Comparison of ENCODE assay signal across 1 cellular context in the genomic region with DNA sequence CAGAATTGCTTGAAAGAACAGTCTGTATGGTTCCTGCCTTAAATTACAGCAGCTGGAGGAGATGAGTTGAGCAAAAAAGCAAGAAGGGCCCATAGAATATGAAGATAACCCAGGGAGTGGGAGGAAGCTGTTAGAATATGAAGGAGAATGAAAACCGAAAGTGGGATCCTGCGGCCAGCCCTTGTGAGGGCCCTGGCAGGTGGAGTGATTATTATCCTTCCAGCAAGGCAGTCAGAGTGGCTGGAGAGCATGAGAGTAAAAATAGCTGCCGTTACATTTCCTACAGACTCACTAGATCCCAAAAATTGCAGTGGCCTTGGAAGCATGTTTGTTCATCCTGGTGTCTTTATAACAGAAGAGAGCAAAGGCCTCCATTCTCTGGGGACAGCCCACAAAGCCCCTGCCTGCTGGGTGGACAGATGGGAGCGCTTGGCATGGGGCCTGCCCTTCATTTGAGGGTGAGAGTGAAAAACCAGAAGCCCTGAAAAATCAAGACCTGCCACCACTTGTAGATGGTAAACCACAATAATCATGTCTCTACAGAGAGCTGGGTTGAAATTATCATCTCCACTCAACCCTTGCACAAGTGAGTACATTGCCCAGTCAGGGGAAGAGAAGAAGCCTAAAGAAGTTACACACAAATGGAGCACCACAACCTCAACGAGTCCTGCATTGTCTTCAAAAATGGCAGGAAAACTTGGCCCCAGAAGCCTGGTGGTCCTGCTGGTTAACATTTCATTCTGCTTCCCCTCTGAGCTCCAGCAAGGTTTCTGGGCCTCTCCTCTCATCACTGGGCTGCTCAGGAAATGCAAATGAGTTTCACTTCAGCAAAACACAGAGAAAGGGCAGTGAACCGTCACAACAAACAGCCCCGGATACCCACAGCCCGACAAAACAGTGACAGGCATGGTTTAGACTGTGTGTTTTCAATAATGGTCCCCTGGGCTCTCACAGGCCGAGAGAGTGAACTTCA.
A peak's percentile ranks its signal among the peaks of the same experiment; 100 is the strongest.
TF ChIP-seq lines count a peak whose summit lies in the region.

No MANE protein-coding gene starts in this region.

TF ChIP-seq in GM12878, 131 proteins besides CTCF, POLR2A, EP300 and RAD21 (continued from another document):
- TF ChIP-seq, protein P1, sequence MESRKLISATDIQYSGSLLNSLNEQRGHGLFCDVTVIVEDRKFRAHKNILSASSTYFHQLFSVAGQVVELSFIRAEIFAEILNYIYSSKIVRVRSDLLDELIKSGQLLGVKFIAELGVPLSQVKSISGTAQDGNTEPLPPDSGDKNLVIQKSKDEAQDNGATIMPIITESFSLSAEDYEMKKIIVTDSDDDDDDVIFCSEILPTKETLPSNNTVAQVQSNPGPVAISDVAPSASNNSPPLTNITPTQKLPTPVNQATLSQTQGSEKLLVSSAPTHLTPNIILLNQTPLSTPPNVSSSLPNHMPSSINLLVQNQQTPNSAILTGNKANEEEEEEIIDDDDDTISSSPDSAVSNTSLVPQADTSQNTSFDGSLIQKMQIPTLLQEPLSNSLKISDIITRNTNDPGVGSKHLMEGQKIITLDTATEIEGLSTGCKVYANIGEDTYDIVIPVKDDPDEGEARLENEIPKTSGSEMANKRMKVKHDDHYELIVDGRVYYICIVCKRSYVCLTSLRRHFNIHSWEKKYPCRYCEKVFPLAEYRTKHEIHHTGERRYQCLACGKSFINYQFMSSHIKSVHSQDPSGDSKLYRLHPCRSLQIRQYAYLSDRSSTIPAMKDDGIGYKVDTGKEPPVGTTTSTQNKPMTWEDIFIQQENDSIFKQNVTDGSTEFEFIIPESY (IDR thresholded peaks at IDR 0.05), result no peak
- TF ChIP-seq MYB (IDR thresholded peaks at IDR 0.05; ENCODE audit: borderline replicate concordance, low read depth, low read length) (peak; percentile 14; the same call in 1 of the 2 replicates), BACH1 (IDR thresholded peaks at IDR 0.05; ENCODE audit: borderline replicate concordance) (peak; percentile 84; the same call in 1 of the 2 replicates), RUNX3 (IDR thresholded peaks at IDR 0.05; ENCODE audit: low read length) (peak; percentile 89), MXI1 (IDR thresholded peaks at IDR 0.05; ENCODE audit: low read depth, low read length) (peak; percentile 34; the same call in 1 of the 2 replicates), DPF2 (IDR thresholded peaks at IDR 0.05) (peak; percentile 97), POLR2AphosphoS2 (IDR thresholded peaks at IDR 0.05; ENCODE audit: low read depth, low read length) (0 out of 2 replicates have a peak, but pooled peaks have one; percentile 41), NRF1 (conservative IDR thresholded peaks at IDR 0.05; ENCODE audit: low read depth, low read length) (no peak), SREBF2 (IDR thresholded peaks at IDR 0.05; ENCODE audit: low read length) (no peak), RCOR1 (conservative IDR thresholded peaks at IDR 0.05; ENCODE audit: low read depth, low read length) (peak; percentile 89), RELA (IDR thresholded peaks at IDR 0.05; ENCODE audit: borderline replicate concordance, partially characterized antibody) (peak; percentile 33), ZBED1 (IDR thresholded peaks at IDR 0.05; ENCODE audit: borderline replicate concordance) (peak; percentile 78), CREB1 (IDR thresholded peaks at IDR 0.05; ENCODE audit: low read depth) (peak; percentile 68), MTA3 (IDR thresholded peaks at IDR 0.05; ENCODE audit: borderline replicate concordance, low read length) (peak; percentile 94; the same call in 1 of the 2 replicates), POU2F2 (IDR thresholded peaks at IDR 0.05; ENCODE audit: borderline replicate concordance, low read depth, low read length) (peak; percentile 99), ZNF207 (IDR thresholded peaks at IDR 0.05; ENCODE audit: borderline replicate concordance) (0 out of 2 replicates have a peak, but pooled peaks have one; percentile 59), EED (IDR thresholded peaks at IDR 0.05; ENCODE audit: low read depth) (peak; percentile 81), SMAD5 (IDR thresholded peaks at IDR 0.05; ENCODE audit: low read depth) (0 out of 2 replicates have a peak, but pooled peaks have one; percentile 54), NFYA (IDR thresholded peaks at IDR 0.05; ENCODE audit: borderline replicate concordance, low read depth, low read length) (no peak), TAF1 (IDR thresholded peaks at IDR 0.05; ENCODE audit: borderline replicate concordance, low read depth, low read length) (peak; percentile 89), TCF3 (IDR thresholded peaks at IDR 0.05; ENCODE audit: borderline replicate concordance, insufficient read depth, low read depth, low read length) (no peak; the same call in 1 of the 2 replicates), CBFB (IDR thresholded peaks at IDR 0.05; ENCODE audit: low read depth) (peak; percentile 82; the same call in 1 of the 2 replicates), RB1 (IDR thresholded peaks at IDR 0.05; ENCODE audit: borderline replicate concordance) (peak; percentile 26; the same call in 1 of the 2 replicates), IRF4 (IDR thresholded peaks at IDR 0.05; ENCODE audit: low read depth, low read length) (peak; percentile 90), MEF2A (IDR thresholded peaks at IDR 0.05; ENCODE audit: insufficient read depth, low read depth, low read length) (0 out of 2 replicates have a peak, but pooled peaks have one; percentile 49), JUND (IDR thresholded peaks at IDR 0.05; ENCODE audit: low read depth, low read length) (no peak), STAT1 (conservative IDR thresholded peaks at IDR 0.05) (0 out of 2 replicates have a peak, but pooled peaks have one; percentile 66), MTA2 (IDR thresholded peaks at IDR 0.05; ENCODE audit: low read depth) (peak; percentile 92), CBX5 (IDR thresholded peaks at IDR 0.05; ENCODE audit: low read depth) (peak; percentile 83; the same call in 1 of the 2 replicates), HCFC1 (IDR thresholded peaks at IDR 0.05; ENCODE audit: low read length) (no peak), BCL11A (IDR thresholded peaks at IDR 0.05; ENCODE audit: low read depth, low read length) (peak; percentile 77; the same call in 1 of the 2 replicates), ETV6 (conservative IDR thresholded peaks at IDR 0.05 in 1 of 2, IDR thresholded peaks at IDR 0.05 in 1 of 2; ENCODE audit: borderline replicate concordance in 1 of 2, low read depth in 1 of 2) (peak in 1 of 2 experiments; percentile 81; a peak in 2 of 4 replicates), BHLHE40 (IDR thresholded peaks at IDR 0.05; ENCODE audit: borderline replicate concordance in 1 of 2, low read depth in 2 of 2, low read length in 1 of 2) (0 out of 4 replicates have a peak, but pooled peaks have one; percentile 49), HDAC6 (IDR thresholded peaks at IDR 0.05; ENCODE audit: unreplicated experiment) (no peak), PAX5 (IDR thresholded peaks at IDR 0.05; ENCODE audit: borderline replicate concordance, low read depth, low read length) (peak; percentile 97), POLR2AphosphoS5 (IDR thresholded peaks at IDR 0.05; ENCODE audit: low read length) (peak; percentile 73), TARDBP (IDR thresholded peaks at IDR 0.05; ENCODE audit: borderline replicate concordance) (0 out of 2 replicates have a peak, but pooled peaks have one; percentile 70)
- TF ChIP-seq, protein P2, sequence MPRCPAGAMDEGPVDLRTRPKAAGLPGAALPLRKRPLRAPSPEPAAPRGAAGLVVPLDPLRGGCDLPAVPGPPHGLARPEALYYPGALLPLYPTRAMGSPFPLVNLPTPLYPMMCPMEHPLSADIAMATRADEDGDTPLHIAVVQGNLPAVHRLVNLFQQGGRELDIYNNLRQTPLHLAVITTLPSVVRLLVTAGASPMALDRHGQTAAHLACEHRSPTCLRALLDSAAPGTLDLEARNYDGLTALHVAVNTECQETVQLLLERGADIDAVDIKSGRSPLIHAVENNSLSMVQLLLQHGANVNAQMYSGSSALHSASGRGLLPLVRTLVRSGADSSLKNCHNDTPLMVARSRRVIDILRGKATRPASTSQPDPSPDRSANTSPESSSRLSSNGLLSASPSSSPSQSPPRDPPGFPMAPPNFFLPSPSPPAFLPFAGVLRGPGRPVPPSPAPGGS (IDR thresholded peaks at IDR 0.05; ENCODE audit: borderline replicate concordance, insufficient read depth, low read depth, low read length, poor library complexity, severe bottlenecking), result peak; percentile 34
- TF ChIP-seq, protein P3, sequence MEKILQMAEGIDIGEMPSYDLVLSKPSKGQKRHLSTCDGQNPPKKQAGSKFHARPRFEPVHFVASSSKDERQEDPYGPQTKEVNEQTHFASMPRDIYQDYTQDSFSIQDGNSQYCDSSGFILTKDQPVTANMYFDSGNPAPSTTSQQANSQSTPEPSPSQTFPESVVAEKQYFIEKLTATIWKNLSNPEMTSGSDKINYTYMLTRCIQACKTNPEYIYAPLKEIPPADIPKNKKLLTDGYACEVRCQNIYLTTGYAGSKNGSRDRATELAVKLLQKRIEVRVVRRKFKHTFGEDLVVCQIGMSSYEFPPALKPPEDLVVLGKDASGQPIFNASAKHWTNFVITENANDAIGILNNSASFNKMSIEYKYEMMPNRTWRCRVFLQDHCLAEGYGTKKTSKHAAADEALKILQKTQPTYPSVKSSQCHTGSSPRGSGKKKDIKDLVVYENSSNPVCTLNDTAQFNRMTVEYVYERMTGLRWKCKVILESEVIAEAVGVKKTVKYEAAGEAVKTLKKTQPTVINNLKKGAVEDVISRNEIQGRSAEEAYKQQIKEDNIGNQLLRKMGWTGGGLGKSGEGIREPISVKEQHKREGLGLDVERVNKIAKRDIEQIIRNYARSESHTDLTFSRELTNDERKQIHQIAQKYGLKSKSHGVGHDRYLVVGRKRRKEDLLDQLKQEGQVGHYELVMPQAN (conservative IDR thresholded peaks at IDR 0.05), result peak; percentile 47
- TF ChIP-seq, protein P4, sequence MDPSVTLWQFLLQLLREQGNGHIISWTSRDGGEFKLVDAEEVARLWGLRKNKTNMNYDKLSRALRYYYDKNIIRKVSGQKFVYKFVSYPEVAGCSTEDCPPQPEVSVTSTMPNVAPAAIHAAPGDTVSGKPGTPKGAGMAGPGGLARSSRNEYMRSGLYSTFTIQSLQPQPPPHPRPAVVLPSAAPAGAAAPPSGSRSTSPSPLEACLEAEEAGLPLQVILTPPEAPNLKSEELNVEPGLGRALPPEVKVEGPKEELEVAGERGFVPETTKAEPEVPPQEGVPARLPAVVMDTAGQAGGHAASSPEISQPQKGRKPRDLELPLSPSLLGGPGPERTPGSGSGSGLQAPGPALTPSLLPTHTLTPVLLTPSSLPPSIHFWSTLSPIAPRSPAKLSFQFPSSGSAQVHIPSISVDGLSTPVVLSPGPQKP (IDR thresholded peaks at IDR 0.05; ENCODE audit: low read depth, low read length), result no peak
- TF ChIP-seq, protein P5, sequence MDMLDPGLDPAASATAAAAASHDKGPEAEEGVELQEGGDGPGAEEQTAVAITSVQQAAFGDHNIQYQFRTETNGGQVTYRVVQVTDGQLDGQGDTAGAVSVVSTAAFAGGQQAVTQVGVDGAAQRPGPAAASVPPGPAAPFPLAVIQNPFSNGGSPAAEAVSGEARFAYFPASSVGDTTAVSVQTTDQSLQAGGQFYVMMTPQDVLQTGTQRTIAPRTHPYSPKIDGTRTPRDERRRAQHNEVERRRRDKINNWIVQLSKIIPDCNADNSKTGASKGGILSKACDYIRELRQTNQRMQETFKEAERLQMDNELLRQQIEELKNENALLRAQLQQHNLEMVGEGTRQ (IDR thresholded peaks at IDR 0.05; ENCODE audit: borderline replicate concordance, low read depth, low read length), result no peak
- TF ChIP-seq, protein P6, sequence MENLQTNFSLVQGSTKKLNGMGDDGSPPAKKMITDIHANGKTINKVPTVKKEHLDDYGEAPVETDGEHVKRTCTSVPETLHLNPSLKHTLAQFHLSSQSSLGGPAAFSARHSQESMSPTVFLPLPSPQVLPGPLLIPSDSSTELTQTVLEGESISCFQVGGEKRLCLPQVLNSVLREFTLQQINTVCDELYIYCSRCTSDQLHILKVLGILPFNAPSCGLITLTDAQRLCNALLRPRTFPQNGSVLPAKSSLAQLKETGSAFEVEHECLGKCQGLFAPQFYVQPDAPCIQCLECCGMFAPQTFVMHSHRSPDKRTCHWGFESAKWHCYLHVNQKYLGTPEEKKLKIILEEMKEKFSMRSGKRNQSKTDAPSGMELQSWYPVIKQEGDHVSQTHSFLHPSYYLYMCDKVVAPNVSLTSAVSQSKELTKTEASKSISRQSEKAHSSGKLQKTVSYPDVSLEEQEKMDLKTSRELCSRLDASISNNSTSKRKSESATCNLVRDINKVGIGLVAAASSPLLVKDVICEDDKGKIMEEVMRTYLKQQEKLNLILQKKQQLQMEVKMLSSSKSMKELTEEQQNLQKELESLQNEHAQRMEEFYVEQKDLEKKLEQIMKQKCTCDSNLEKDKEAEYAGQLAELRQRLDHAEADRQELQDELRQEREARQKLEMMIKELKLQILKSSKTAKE (IDR thresholded peaks at IDR 0.05; ENCODE audit: low read depth, poor library complexity, severe bottlenecking), result peak; percentile 99
